ENCODE assay signal across 10 cellular contexts in the genomic region with DNA sequence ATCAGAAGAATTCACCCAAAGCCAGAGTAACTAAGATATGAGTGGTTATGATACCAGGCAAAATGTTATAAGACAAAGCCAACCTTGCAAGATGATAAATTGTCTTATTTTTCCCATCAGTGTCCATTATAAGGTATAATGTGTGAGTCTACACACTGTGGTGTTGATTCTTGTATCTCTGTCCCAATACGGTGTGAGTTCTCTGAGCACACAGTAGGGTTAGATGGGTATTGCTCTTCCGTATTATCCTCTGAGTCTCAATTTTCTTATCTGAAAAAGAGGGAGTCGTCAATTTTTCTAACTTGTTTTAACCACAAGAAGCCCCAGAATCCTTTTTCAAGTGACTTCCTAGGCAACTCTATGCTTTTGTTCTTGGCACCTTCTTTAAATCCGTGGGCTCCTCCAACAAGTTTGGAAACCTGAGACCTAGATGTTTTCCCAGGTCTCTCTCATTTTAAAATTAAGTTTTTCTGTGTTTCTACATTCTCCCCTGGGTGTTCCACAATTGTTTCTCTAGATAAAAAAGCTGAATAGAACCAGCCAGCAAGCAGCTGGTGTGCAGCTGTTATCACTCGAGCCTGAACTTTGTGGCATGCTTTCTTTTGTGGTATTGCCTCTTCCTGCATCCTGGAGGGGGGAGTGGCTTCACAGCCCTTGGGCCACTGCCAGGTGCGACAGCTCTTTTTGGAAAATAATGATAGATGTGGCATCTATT.
DNase-seq lines count a peak whose midpoint lies in the region; ATAC-seq and TF ChIP-seq lines count a peak whose summit lies in the region.
"Had no signal": no experiment of that assay in that cellular context is flagged by ENCODE, and none has a peak within 500 bp of the region (broad histone marks: within the 10 kb centered on the region; RNA-seq: fewer than 3 reads in every experiment).

No MANE protein-coding gene starts in this region.

- H3K27ac ChIP-seq in GM23338 (ENCODE audit: low read depth) (no peak overlapping the region), cardiac muscle cell (no peak overlapping the region)
- H3K27ac ChIP-seq: lower lobe of right lung, SJSA1 had no signal

- H3K27me3 ChIP-seq in GM23338 (ENCODE audit: insufficient read depth), result no peaks in the 10 kb centered on the region
- H3K27me3 ChIP-seq in Loucy (ENCODE audit: insufficient read depth, low read length, poor library complexity, severe bottlenecking), result no peaks in the 10 kb centered on the region
- no peaks in the 10 kb centered on the region for H3K27me3 ChIP-seq in cardiac muscle cell
- H3K27me3 ChIP-seq: SJSA1 had no signal

- DNase-seq in GM23338 (ENCODE audit: low spot score) (peak; percentile 31), activated B cell treated with CpG ODN at 0.5 μM for 24 hours (no peak), cardiac muscle cell (ENCODE audit: low read depth in 1 of 2, low spot score in 1 of 2) (peak; percentile 10 to 82), pons (ENCODE audit: low spot score) (no peak), HuH-7.5 (ENCODE audit: low spot score) (no peak), SK-N-DZ (ENCODE audit: low spot score) (no peak)
- DNase-seq: lower lobe of right lung had no signal

- ATAC-seq in GM18498 (IDR thresholded peaks at IDR 0.05; ENCODE audit: unreplicated experiment), result peak; percentile 85
- ATAC-seq in GM23338, result peak; percentile 64
- peak; percentile 54 for ATAC-seq in activated B cell treated with CpG ODN at 0.5 μM for 24 hours (ENCODE audit: low read depth)

- H3K9ac ChIP-seq in Loucy (ENCODE audit: low read depth, low read length, poor library complexity, severe bottlenecking), result peak overlapping the region; percentile 21

- POLR2A ChIA-PET in activated B cell treated with CpG ODN at 0.5 μM for 24 hours (lab: Charles Lee), result interaction anchor here (1.5 kb wide), 1 partner anchor 70 kb away, joined by 3 read pairs; a partner anchor contains a TSS

- intact Hi-C loops in activated B cell treated with CpG ODN at 0.5 μM for 24 hours (cut with micrococcal nuclease), result no loop called here

- H3K4me1 ChIP-seq in GM23338 (ENCODE audit: insufficient read depth), result no peaks in the 10 kb centered on the region; the same call in 1 of the 2 replicates
- peaks cover 37% of the 10 kb centered on the region for H3K4me1 ChIP-seq in Loucy (ENCODE audit: insufficient read depth, low read length, poor library complexity, severe bottlenecking)
- peaks cover 6% of the 10 kb centered on the region for H3K4me1 ChIP-seq in cardiac muscle cell (ENCODE audit: low read depth)
- H3K4me1 ChIP-seq: lower lobe of right lung, SJSA1 had no signal

- CTCF ChIA-PET in activated B cell treated with CpG ODN at 0.5 μM for 24 hours (lab: Charles Lee), result interaction anchor here (1.3 to 2.7 kb wide), 3 partner anchors 24 to 251 kb away, joined by 3 to 14 read pairs (median 4); no protein-coding TSS in a partner anchor

- no peaks in the 10 kb centered on the region; the same call in 1 of the 2 replicates for H4K20me1 ChIP-seq in GM23338 (replicated peaks; ENCODE audit: insufficient read depth)
- peaks cover 73% of the 10 kb centered on the region for H4K20me1 ChIP-seq in Loucy (ENCODE audit: insufficient read depth, low read length, poor library complexity, severe bottlenecking)

- H3K4me2 ChIP-seq in GM23338 (no peak overlapping the region), Loucy (ENCODE audit: low read depth, low read length, poor library complexity, severe bottlenecking) (peak overlapping the region; percentile 69)

- H3K4me1 Mint-ChIP-seq in GM23338 (peaks cover 28% of the 10 kb centered on the region), activated B cell treated with CpG ODN at 0.5 μM for 24 hours (peaks cover 34% of the 10 kb centered on the region)

- no peaks in the 10 kb centered on the region for H3K36me3 ChIP-seq in GM23338 (ENCODE audit: insufficient read depth)
- peaks cover 12% of the 10 kb centered on the region; the same call in 1 of the 2 replicates for H3K36me3 ChIP-seq in Loucy (ENCODE audit: insufficient read depth, low read length)
- no peaks in the 10 kb centered on the region for H3K36me3 ChIP-seq in cardiac muscle cell
- H3K36me3 ChIP-seq: lower lobe of right lung, SJSA1 had no signal

- no peak overlapping the region for H3K4me3 ChIP-seq in GM23338
- peak overlapping the region; percentile 48 for H3K4me3 ChIP-seq in Loucy (ENCODE audit: low read length, poor library complexity, severe bottlenecking)
- no peak overlapping the region for H3K4me3 ChIP-seq in cardiac muscle cell
- H3K4me3 ChIP-seq: lower lobe of right lung, SJSA1 had no signal

- H3K27ac Mint-ChIP-seq in GM23338 (no peak overlapping the region), activated B cell treated with CpG ODN at 0.5 μM for 24 hours (peak overlapping the region; percentile 61)

- TF ChIP-seq CTCF in GM23338 (conservative IDR thresholded peaks at IDR 0.05; ENCODE audit: low read depth in 2 of 2), result no peak
- no peak for TF ChIP-seq CTCF in Loucy (conservative IDR thresholded peaks at IDR 0.05; ENCODE audit: low read length)
- TF ChIP-seq CTCF in activated B cell treated with CpG ODN at 0.5 μM for 24 hours (IDR thresholded peaks at IDR 0.05), result no peak
- no peak for TF ChIP-seq CTCF in cardiac muscle cell (IDR thresholded peaks at IDR 0.05; ENCODE audit: low read depth, low read length)

- H3K9me2 ChIP-seq in GM23338 (ENCODE audit: insufficient read depth), result no peaks in the 10 kb centered on the region
- H3K9me2 ChIP-seq in Loucy (replicated peaks; ENCODE audit: low read depth, low read length), result no peaks in the 10 kb centered on the region

- H3K9me3 Mint-ChIP-seq in GM23338 (no peaks in the 10 kb centered on the region), activated B cell treated with CpG ODN at 0.5 μM for 24 hours (no peaks in the 10 kb centered on the region)

- no peaks in the 10 kb centered on the region for H3K9me3 ChIP-seq in Loucy (ENCODE audit: insufficient read depth, low read depth, low read length)
- no peaks in the 10 kb centered on the region for H3K9me3 ChIP-seq in cardiac muscle cell (ENCODE audit: low read depth)
- H3K9me3 ChIP-seq: lower lobe of right lung, SJSA1 had no signal

- H3K4me3 Mint-ChIP-seq in GM23338, result no peak overlapping the region
- H3K4me3 Mint-ChIP-seq in activated B cell treated with CpG ODN at 0.5 μM for 24 hours, result peak overlapping the region; percentile 46

- peaks cover 6% of the 10 kb centered on the region; the same call in 2 of the 3 replicates for H3K36me3 Mint-ChIP-seq in GM23338 (ENCODE audit: low read depth)
- H3K36me3 Mint-ChIP-seq in activated B cell treated with CpG ODN at 0.5 μM for 24 hours (ENCODE audit: low read depth), result no peaks in the 10 kb centered on the region

- no peak overlapping the region for H2AFZ ChIP-seq in GM23338
- no peak overlapping the region for H2AFZ ChIP-seq in Loucy (ENCODE audit: low read length)

- H3F3A ChIP-seq in GM23338 (replicated peaks; ENCODE audit: low read depth) (no peaks in the 10 kb centered on the region), Loucy (ENCODE audit: low read depth) (peaks cover 7% of the 10 kb centered on the region; the same call in 1 of the 2 replicates)

- H3K79me2 ChIP-seq in GM23338 (replicated peaks; ENCODE audit: insufficient read depth) (peaks cover 90% of the 10 kb centered on the region), Loucy (ENCODE audit: insufficient read depth, low read length) (peaks cover 92% of the 10 kb centered on the region)

- H3K27me3 Mint-ChIP-seq in GM23338 (ENCODE audit: insufficient read depth, low read depth, poor library complexity) (peaks cover 4% of the 10 kb centered on the region), activated B cell treated with CpG ODN at 0.5 μM for 24 hours (no peaks in the 10 kb centered on the region)

TF ChIP-seq in GM23338, 12 proteins besides CTCF, POLR2A, EP300 and RAD21 (continues in another document):
- no peak for TF ChIP-seq POLR2AphosphoS5 (IDR thresholded peaks at IDR 0.05; ENCODE audit: low read depth)
- no peak for TF ChIP-seq EZH2phosphoT487 (IDR thresholded peaks at IDR 0.05; ENCODE audit: unreplicated experiment)

Comparison
In these comparisons a context has a peak if more than half of its experiments do, and no peak if none do; other contexts are left out.
1. DNase-seq: peak in GM23338 (single experiment) and cardiac muscle cell (2 of 2); none in activated B cell treated with CpG ODN at 0.5 μM for 24 hours (single experiment), pons (single experiment), HuH-7.5 (single experiment) and SK-N-DZ (single experiment).
2. Peak in every context shown above with its lines, with median percentiles within 50 percentile points of each other: ATAC-seq.